ENCODE assay signal across 20 cellular contexts in the genomic region with DNA sequence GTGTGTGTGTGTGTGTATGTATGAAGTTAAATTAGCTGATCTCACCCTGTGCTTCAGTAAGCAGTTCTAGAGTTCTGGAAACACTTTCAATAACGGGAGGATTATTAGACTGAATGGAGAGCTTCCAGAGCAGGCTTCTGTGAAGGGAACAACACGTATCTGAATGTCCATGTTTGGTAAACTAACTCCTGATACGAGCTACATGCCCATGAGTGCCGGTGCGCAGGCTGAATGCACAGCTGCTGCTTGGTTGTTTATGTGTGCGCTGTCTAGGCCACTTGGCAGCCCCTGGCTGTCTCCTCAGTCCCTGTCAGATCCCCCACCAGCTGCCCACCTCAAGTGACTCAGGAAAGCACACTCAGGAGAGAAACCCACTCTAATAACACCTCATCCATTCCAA.
"Had no signal": no experiment of that assay in that cellular context is flagged by ENCODE, and none has a peak within 500 bp of the region (broad histone marks: within the 10 kb centered on the region; RNA-seq: fewer than 3 reads in every experiment).

No MANE protein-coding gene starts in this region.

- H3K4me3 ChIP-seq: colonic mucosa, gastrocnemius medialis, lower lobe of right lung, pancreas, skin epidermis, spleen, suprapubic skin, vagina had no signal

- H3K4me1 ChIP-seq: colonic mucosa, gastrocnemius medialis, lower lobe of right lung, pancreas, spleen, suprapubic skin, vagina had no signal

- ATAC-seq: esophagus mucosa; gastrocnemius medialis; left ventricle myocardium superior; lower lobe of right lung; natural killer cell; pancreas; right cardiac atrium; stimulated activated naive CD8-positive, alpha-beta T cell treated with anti-CD3 and anti-CD28 coated beads, Interleukin-15, Interleukin-2, amounts not matched to agents 100 U/mL and 50 U/mL, for 24 hours had no signal

- H3K36me3 ChIP-seq: colonic mucosa, gastrocnemius medialis, lower lobe of right lung, neutrophil, pancreas, spleen, suprapubic skin, vagina had no signal

- H3K9me3 ChIP-seq: colonic mucosa, gastrocnemius medialis, lower lobe of right lung, neutrophil, pancreas, spleen, suprapubic skin, vagina had no signal

- H3K27me3 ChIP-seq: colonic mucosa, gastrocnemius medialis, neutrophil, pancreas, spleen, suprapubic skin, vagina had no signal

- DNase-seq: colonic mucosa; effector CD8-positive, alpha-beta T cell; foreskin fibroblast; gastrocnemius medialis; head of caudate nucleus; left ventricle myocardium superior; lower lobe of right lung; natural killer cell; pancreas; right cardiac atrium; spleen; stimulated activated CD4-positive, alpha-beta T cell treated with anti-CD3 and anti-CD28 coated beads, Interleukin-4, amount 100 ng/mL, for 4 hours; stimulated activated naive CD8-positive, alpha-beta T cell treated with anti-CD3 and anti-CD28 coated beads, Interleukin-15, Interleukin-2, amounts not matched to agents 100 U/mL and 50 U/mL, for 24 hours; trophoblast cell had no signal

- H3K27ac ChIP-seq: colonic mucosa, epithelial cell of prostate, gastrocnemius medialis, lower lobe of right lung, pancreas, skin epidermis, spleen, suprapubic skin, vagina had no signal
